ENCODE assay signal across 8 cellular contexts in genomic region chr10:91409069-91409868, GRCh38. TPM values are rescaled to one million over a fixed set of nuclear protein-coding genes. Genes with fewer than 3 reads are reported as not detected.
A peak's percentile ranks its signal among the peaks of the same experiment; 100 is the strongest.
DNase-seq lines count a peak whose midpoint lies in the region; ATAC-seq and TF ChIP-seq lines count a peak whose summit lies in the region.

No MANE protein-coding gene starts in this region.

- H2AK9ac ChIP-seq in IMR-90 (replicated peaks; ENCODE audit: low read depth, low read length, poor library complexity), result peak overlapping the region; percentile 90

- H3K9ac ChIP-seq in ES-I3 (ENCODE audit: low read depth, low read length), result peak overlapping the region; percentile 95
- peak overlapping the region; percentile 92 for H3K9ac ChIP-seq in IMR-90 (ENCODE audit: low read depth, low read length)

- H4K20me1 ChIP-seq in IMR-90 (ENCODE audit: insufficient read depth, low read length), result no peaks in the 10 kb centered on the region

- H2BK15ac ChIP-seq in IMR-90 (ENCODE audit: low read depth, low read length), result peak overlapping the region; percentile 89; the same call in 1 of the 3 replicates

- DNase-seq in IMR-90 (peak; percentile 80), OCI-M1 (lab: John Stamatoyannopoulos, UW) (peak; percentile 59), astrocyte of the cerebellum (ENCODE audit: low read depth) (peak; percentile 69), right cardiac atrium (peak; percentile 89 to 94 (median 93)), posterior vena cava (ENCODE audit: low spot score) (peak; percentile 95)
- no peak for DNase-seq in activated CD8-positive, alpha-beta memory T cell treated with anti-CD3 and anti-CD28 coated beads, Interleukin-2, amount 50 U/mL, for 4 hours

- H3K4me2 ChIP-seq in IMR-90 (ENCODE audit: low read depth, low read length), result peak overlapping the region; percentile 92

- H4K5ac ChIP-seq in IMR-90 (ENCODE audit: low read depth, low read length), result peak overlapping the region; percentile 93

- H2AK5ac ChIP-seq in IMR-90 (ENCODE audit: low read depth, low read length), result peak overlapping the region; percentile 57; the same call in 1 of the 2 replicates

- H2BK5ac ChIP-seq in IMR-90 (ENCODE audit: low read depth, low read length, poor library complexity, severe bottlenecking), result peak overlapping the region; percentile 90

- H3K36me3 ChIP-seq in ES-I3 (ENCODE audit: insufficient read depth, low read length) (no peaks in the 10 kb centered on the region), IMR-90 (ENCODE audit: control insufficient read depth, insufficient read depth, low read length) (no peaks in the 10 kb centered on the region)

- peaks cover 8% of the 10 kb centered on the region for H3K4me1 ChIP-seq in ES-I3 (ENCODE audit: insufficient read depth, low read length)
- no peaks in the 10 kb centered on the region for H3K4me1 ChIP-seq in IMR-90 (ENCODE audit: control insufficient read depth, insufficient read depth, low read length)
- H3K4me1 ChIP-seq in right cardiac atrium (ENCODE audit: control insufficient read depth, insufficient read depth, low read length), result no peaks in the 10 kb centered on the region

- H3K4ac ChIP-seq in IMR-90 (ENCODE audit: low read depth, low read length), result peak overlapping the region; percentile 98

- H2AFZ ChIP-seq in IMR-90 (replicated peaks; ENCODE audit: low read length, poor library complexity), result peak overlapping the region; percentile 98

- POLR2A ChIA-PET in IMR-90 (lab: Charles Lee; ENCODE audit: unreplicated experiment), result interaction anchor here (0.6 kb wide), 1 partner anchor 86 kb away, joined by 3 read pairs; no protein-coding TSS in a partner anchor

- H2BK20ac ChIP-seq in IMR-90 (ENCODE audit: low read depth, low read length), result 0 out of 2 replicates have a peak overlapping the region, but pooled peaks have one; percentile 15

- peak overlapping the region; percentile 96 to 99 for H4K8ac ChIP-seq in IMR-90 (ENCODE audit: low read depth in 2 of 2, low read length in 2 of 2)

- BruUV-seq in IMR-90 (replicated peaks; lab: Mats Ljungman, UMichigan), result no TSS peak

- ATAC-seq in GM21717 (IDR thresholded peaks at IDR 0.05; ENCODE audit: unreplicated experiment) (peak; percentile 48), IMR-90 (ENCODE audit: low read depth) (peak; percentile 73), right cardiac atrium (peak; percentile 97 to 98)

- peak overlapping the region; percentile 99 for H3K23ac ChIP-seq in IMR-90 (ENCODE audit: low read depth, low read length)

- in situ Hi-C loops in IMR-90 (cut with MboI; ENCODE audit: low sequenced_read_pairs), result no loop called here
- in situ Hi-C loops in astrocyte of the cerebellum (cut with HindIII; ENCODE audit: low sequenced_read_pairs), result no loop called here

- H3K56ac ChIP-seq in IMR-90 (ENCODE audit: extremely low read depth, insufficient read depth, low read length), result peak overlapping the region; percentile 85

- H3K27ac ChIP-seq in IMR-90 (ENCODE audit: insufficient read depth, low read length) (peak overlapping the region; percentile 98), right cardiac atrium (ENCODE audit: low read length) (peak overlapping the region; percentile 96)

- no peak for TF ChIP-seq RAD21 in IMR-90 (IDR thresholded peaks at IDR 0.05; ENCODE audit: low read length)

- peaks cover 17 to 28% of the 10 kb centered on the region in 2 experiments; a peak in 3 of 4 replicates for H3K79me1 ChIP-seq in IMR-90 (ENCODE audit: low read depth in 1 of 2, low read length in 2 of 2)

- WGBS in IMR-90 (ENCODE audit: extremely low coverage in 2 of 2, insufficient read length in 1 of 2), 2 experiments, result 0% methylated on average over 7 of the region's 31 CpGs; no CpG with 5 or more reads in 1 of the 2 experiments
- WGBS in right cardiac atrium, result 2% methylated on average over 31 of the region's 31 CpGs

- H3K4me3 ChIP-seq in IMR-90 (ENCODE audit: insufficient read depth, low read depth, low read length), result peak overlapping the region; percentile 83
- H3K4me3 ChIP-seq in astrocyte of the cerebellum (ENCODE audit: low read depth, low read length), result peak overlapping the region; percentile 73
- H3K4me3 ChIP-seq in right cardiac atrium (ENCODE audit: low read length), result peak overlapping the region; percentile 82

- peak overlapping the region; percentile 98 for H3K14ac ChIP-seq in IMR-90 (replicated peaks; ENCODE audit: low read depth, low read length)

- intact Hi-C loops in IMR-90 (cut with micrococcal nuclease), result no loop called here
- intact Hi-C loops in right cardiac atrium (cut with DNase I), result no loop called here
- intact Hi-C loops in posterior vena cava (cut with DNase I), result no loop called here

- peak overlapping the region; percentile 97 for H4K91ac ChIP-seq in IMR-90 (ENCODE audit: insufficient read depth, low read depth, low read length)

- H3K27me3 ChIP-seq in IMR-90 (ENCODE audit: control insufficient read depth, insufficient read depth, low read length), result no peaks in the 10 kb centered on the region
- H3K27me3 ChIP-seq in right cardiac atrium (ENCODE audit: control insufficient read depth, insufficient read depth), result no peaks in the 10 kb centered on the region

- dilution Hi-C loops in IMR-90 (cut with HindIII; ENCODE audit: low sequenced_read_pairs, unreplicated experiment), result no loop called here

- peak overlapping the region; percentile 73 for H2BK120ac ChIP-seq in IMR-90 (ENCODE audit: low read depth, low read length)

- H3K9me3 ChIP-seq in ES-I3 (ENCODE audit: control insufficient read depth, insufficient read depth, low read length) (no peaks in the 10 kb centered on the region), IMR-90 (ENCODE audit: control insufficient read depth, insufficient read depth, low read length) (no peaks in the 10 kb centered on the region), right cardiac atrium (ENCODE audit: control insufficient read depth, low read length) (no peaks in the 10 kb centered on the region)

- CTCF ChIA-PET in IMR-90 (lab: Yijun Ruan, JAX), result interaction anchor here (1.3 to 1.9 kb wide), 2 partner anchors 19 to 143 kb away, joined by 7 read pairs; no protein-coding TSS in a partner anchor

- TF ChIP-seq CTCF in IMR-90 (conservative IDR thresholded peaks at IDR 0.05; ENCODE audit: low read depth, low read length) (no peak), astrocyte of the cerebellum (IDR thresholded peaks at IDR 0.05; ENCODE audit: low read depth, low read length, missing control alignments) (no peak)

- peak overlapping the region; percentile 89 for H3K18ac ChIP-seq in IMR-90 (ENCODE audit: low read depth, low read length)

- peak; percentile 87 for TF ChIP-seq POLR2A in IMR-90 (IDR thresholded peaks at IDR 0.05; ENCODE audit: low read depth, low read length)

- H3K9me1 ChIP-seq in IMR-90 (ENCODE audit: insufficient read depth, low read length), result no peaks in the 10 kb centered on the region

TF ChIP-seq in IMR-90, 13 proteins besides CTCF, POLR2A, EP300 and RAD21:
- TF ChIP-seq MXI1 (IDR thresholded peaks at IDR 0.05; ENCODE audit: borderline replicate concordance, low read depth, low read length) (peak; percentile 45; the same call in 1 of the 2 replicates), FOS (IDR thresholded peaks at IDR 0.05; ENCODE audit: low read depth, low read length) (no peak), ELK1 (IDR thresholded peaks at IDR 0.05; ENCODE audit: borderline replicate concordance, low read depth, low read length) (no peak), MAZ (IDR thresholded peaks at IDR 0.05; ENCODE audit: borderline replicate concordance, low read depth, low read length) (peak; percentile 87), RCOR1 (IDR thresholded peaks at IDR 0.05; ENCODE audit: insufficient replicate concordance, low read length) (peak; percentile 27)
TF ChIP-seq in IMR-90: peak in this region for 3.

RNA-seq across cellular contexts. Expression of gene HECTD2, which starts 0.9 kb away (rescaled TPM):
- total RNA-seq in IMR-90 (2012; rRNA removed), result 5.9 and 10.3 TPM in 2 replicates
- 3.2 and 5.2 TPM in 2 replicates for polyA plus RNA-seq in IMR-90 (2012; rRNA removed)
- polyA plus RNA-seq in IMR-90 (2012; cell fraction: cytosol; rRNA removed), result 0.97 and 1.2 TPM in 2 replicates
- polyA plus RNA-seq in IMR-90 (2012; cell fraction: nucleus; rRNA removed; ENCODE audit: low replicate concordance), result 2.9 and 22.5 TPM in 2 replicates
- total RNA-seq in right cardiac atrium, result 10 to 100 TPM in 1 of 4 donors, 1 to 10 TPM in 3; 8.9 to 13.4 (median 9.7) TPM
- polyA plus RNA-seq in right cardiac atrium, result 4.6 TPM
- 10 to 100 TPM; 17.8 to 19.7 TPM for total RNA-seq in posterior vena cava
